2 cellular contexts compared by ENCODE assay signal in the genomic region with DNA sequence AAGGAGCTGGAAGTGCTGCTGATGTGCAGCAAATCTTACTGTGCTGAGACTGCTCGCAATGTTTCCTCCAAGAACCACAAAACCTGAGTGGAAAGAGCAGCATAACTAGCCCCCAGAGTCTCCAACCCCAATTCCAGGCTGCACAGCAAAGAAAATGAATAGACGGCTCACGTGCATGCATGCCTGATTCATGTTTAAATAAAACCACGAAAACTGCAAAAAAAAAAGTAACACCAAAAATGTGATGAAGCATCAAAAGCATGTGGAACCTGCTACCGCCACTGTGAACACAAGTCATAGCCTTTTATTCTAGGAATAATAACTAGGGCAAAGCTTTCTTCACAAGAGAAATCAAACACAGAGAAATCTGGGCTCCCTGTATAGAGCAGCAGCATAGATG.
A peak's percentile ranks its signal among the peaks of the same experiment; 100 is the strongest.
TF ChIP-seq lines count a peak whose summit lies in the region.

No MANE protein-coding gene starts in this region.

TF ChIP-seq in HepG2, 621 proteins besides CTCF, POLR2A, EP300 and RAD21:
- TF ChIP-seq, protein P1, sequence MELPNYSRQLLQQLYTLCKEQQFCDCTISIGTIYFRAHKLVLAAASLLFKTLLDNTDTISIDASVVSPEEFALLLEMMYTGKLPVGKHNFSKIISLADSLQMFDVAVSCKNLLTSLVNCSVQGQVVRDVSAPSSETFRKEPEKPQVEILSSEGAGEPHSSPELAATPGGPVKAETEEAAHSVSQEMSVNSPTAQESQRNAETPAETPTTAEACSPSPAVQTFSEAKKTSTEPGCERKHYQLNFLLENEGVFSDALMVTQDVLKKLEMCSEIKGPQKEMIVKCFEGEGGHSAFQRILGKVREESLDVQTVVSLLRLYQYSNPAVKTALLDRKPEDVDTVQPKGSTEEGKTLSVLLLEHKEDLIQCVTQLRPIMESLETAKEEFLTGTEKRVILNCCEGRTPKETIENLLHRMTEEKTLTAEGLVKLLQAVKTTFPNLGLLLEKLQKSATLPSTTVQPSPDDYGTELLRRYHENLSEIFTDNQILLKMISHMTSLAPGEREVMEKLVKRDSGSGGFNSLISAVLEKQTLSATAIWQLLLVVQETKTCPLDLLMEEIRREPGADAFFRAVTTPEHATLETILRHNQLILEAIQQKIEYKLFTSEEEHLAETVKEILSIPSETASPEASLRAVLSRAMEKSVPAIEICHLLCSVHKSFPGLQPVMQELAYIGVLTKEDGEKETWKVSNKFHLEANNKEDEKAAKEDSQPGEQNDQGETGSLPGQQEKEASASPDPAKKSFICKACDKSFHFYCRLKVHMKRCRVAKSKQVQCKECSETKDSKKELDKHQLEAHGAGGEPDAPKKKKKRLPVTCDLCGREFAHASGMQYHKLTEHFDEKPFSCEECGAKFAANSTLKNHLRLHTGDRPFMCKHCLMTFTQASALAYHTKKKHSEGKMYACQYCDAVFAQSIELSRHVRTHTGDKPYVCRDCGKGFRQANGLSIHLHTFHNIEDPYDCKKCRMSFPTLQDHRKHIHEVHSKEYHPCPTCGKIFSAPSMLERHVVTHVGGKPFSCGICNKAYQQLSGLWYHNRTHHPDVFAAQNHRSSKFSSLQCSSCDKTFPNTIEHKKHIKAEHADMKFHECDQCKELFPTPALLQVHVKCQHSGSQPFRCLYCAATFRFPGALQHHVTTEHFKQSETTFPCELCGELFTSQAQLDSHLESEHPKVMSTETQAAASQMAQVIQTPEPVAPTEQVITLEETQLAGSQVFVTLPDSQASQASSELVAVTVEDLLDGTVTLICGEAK (IDR thresholded peaks at IDR 0.05) = 0 out of 2 replicates have a peak, but pooled peaks have one; percentile 20
- TF ChIP-seq, protein P1 (CRISPR knock-in tag; IDR thresholded peaks at IDR 0.05) = peak; percentile 61; the same call in 1 of the 2 replicates
- TF ChIP-seq, protein P2, sequence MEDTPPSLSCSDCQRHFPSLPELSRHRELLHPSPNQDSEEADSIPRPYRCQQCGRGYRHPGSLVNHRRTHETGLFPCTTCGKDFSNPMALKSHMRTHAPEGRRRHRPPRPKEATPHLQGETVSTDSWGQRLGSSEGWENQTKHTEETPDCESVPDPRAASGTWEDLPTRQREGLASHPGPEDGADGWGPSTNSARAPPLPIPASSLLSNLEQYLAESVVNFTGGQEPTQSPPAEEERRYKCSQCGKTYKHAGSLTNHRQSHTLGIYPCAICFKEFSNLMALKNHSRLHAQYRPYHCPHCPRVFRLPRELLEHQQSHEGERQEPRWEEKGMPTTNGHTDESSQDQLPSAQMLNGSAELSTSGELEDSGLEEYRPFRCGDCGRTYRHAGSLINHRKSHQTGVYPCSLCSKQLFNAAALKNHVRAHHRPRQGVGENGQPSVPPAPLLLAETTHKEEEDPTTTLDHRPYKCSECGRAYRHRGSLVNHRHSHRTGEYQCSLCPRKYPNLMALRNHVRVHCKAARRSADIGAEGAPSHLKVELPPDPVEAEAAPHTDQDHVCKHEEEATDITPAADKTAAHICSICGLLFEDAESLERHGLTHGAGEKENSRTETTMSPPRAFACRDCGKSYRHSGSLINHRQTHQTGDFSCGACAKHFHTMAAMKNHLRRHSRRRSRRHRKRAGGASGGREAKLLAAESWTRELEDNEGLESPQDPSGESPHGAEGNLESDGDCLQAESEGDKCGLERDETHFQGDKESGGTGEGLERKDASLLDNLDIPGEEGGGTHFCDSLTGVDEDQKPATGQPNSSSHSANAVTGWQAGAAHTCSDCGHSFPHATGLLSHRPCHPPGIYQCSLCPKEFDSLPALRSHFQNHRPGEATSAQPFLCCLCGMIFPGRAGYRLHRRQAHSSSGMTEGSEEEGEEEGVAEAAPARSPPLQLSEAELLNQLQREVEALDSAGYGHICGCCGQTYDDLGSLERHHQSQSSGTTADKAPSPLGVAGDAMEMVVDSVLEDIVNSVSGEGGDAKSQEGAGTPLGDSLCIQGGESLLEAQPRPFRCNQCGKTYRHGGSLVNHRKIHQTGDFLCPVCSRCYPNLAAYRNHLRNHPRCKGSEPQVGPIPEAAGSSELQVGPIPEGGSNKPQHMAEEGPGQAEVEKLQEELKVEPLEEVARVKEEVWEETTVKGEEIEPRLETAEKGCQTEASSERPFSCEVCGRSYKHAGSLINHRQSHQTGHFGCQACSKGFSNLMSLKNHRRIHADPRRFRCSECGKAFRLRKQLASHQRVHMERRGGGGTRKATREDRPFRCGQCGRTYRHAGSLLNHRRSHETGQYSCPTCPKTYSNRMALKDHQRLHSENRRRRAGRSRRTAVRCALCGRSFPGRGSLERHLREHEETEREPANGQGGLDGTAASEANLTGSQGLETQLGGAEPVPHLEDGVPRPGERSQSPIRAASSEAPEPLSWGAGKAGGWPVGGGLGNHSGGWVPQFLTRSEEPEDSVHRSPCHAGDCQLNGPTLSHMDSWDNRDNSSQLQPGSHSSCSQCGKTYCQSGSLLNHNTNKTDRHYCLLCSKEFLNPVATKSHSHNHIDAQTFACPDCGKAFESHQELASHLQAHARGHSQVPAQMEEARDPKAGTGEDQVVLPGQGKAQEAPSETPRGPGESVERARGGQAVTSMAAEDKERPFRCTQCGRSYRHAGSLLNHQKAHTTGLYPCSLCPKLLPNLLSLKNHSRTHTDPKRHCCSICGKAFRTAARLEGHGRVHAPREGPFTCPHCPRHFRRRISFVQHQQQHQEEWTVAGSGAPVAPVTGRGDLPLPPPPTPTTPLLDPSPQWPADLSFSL (CRISPR knock-in tag; IDR thresholded peaks at IDR 0.05) = no peak

TF ChIP-seq in K562, 482 proteins besides CTCF, POLR2A, EP300 and RAD21:
- TF ChIP-seq SNRNP70 (optimal IDR thresholded peaks at IDR 0.05; ENCODE audit: low read depth, low read length) (no peak), BHLHE40 (IDR thresholded peaks at IDR 0.05; ENCODE audit: low read length) (peak; percentile 29; the same call in 1 of the 2 replicates), HMG20A (CRISPR knock-in tag; conservative IDR thresholded peaks at IDR 0.05) (no peak), RBM14 (IDR thresholded peaks at IDR 0.05; ENCODE audit: borderline replicate concordance, insufficient read depth, low read depth, low read length) (no peak), SRSF1 (IDR thresholded peaks at IDR 0.05; ENCODE audit: low read depth, low read length) (no peak), KDM2B (CRISPR knock-in tag; IDR thresholded peaks at IDR 0.05) (no peak), FOSL1 (tag; conservative IDR thresholded peaks at IDR 0.05) (no peak), CAMTA2 (CRISPR knock-in tag; conservative IDR thresholded peaks at IDR 0.05) (no peak), NUFIP1 (IDR thresholded peaks at IDR 0.05; ENCODE audit: partially characterized antibody) (no peak)
- TF ChIP-seq, protein P1 (IDR thresholded peaks at IDR 0.05) = peak; percentile 67
- TF ChIP-seq, protein P1 (CRISPR knock-in tag; IDR thresholded peaks at IDR 0.05) = no peak
- TF ChIP-seq, protein P3, sequence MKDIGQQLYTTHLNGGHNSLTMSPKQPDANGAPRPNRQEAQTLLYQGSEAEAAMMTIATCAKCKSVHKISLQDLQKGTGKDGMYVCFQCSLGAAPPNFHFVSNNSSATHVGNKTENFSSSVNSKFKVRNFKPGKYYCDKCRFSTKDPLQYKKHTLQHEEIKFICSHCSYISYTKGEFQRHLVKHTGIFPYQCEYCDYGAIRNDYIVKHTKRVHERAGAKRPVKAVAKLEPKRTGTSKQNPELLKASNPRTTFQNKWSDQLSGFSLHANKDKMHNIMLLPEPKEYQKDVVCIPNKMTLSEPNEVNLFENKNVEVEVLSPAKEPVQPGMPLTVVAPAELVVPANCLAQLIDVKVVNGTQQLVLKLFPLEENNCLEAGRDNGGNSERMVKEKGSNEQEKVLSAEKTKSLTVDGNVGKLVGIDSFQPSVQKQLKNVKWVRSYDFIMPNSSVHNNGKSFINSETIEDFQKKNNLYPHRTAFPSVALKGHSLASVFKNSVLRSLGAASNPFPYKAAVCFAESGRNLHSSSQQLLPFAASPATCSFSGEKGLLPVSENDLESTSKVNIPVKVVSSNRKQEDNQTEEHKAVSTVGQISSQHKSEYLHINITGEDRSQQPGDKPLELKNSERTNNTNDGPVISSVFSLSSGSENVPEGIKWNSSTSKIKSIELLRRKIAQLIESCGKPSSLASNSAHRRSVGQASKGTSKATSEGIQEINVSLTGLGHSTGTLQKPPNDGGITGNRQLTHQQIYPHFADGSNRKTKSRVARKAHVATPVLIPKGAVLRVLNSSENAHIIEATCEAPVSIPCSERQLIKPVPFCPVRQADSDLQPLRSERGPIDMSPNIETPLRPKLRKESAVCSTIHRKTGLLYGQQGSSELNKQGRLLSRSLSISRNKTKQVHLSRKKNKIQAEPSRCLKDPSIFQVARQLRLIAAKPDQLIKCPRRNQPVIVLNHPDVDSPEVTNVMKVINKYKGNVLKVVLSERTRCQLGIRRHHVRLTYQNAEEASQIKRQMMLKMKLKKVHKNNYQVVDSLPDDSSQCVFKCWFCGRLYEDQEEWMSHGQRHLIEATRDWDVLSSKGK (CRISPR knock-in tag; IDR thresholded peaks at IDR 0.05) = no peak
